1 cellular context compared by ENCODE assay signal in the genomic region with DNA sequence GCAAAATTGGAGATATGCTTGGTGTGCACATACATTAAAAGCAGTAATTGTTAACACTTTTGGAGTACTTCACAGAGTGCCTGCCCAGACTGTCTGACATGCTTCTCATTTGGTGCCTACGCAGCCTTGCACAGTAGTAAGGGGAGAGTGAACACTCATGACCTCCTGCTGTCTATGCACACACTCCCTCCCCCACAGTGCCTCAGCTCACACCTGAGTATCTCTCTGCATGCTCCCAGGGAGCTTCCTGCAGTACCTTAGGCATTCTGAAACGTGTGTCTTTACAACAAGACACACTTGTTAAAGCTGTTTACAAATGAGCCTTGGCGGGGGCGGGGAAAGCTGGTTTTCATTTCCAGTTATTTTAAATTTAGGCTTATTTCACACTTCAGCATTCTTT.
TF ChIP-seq lines count a peak whose summit lies in the region.

No MANE protein-coding gene starts in this region.

TF ChIP-seq in GM23338, 12 proteins besides CTCF, POLR2A, EP300 and RAD21 (continued from another document):
- TF ChIP-seq, protein P1, sequence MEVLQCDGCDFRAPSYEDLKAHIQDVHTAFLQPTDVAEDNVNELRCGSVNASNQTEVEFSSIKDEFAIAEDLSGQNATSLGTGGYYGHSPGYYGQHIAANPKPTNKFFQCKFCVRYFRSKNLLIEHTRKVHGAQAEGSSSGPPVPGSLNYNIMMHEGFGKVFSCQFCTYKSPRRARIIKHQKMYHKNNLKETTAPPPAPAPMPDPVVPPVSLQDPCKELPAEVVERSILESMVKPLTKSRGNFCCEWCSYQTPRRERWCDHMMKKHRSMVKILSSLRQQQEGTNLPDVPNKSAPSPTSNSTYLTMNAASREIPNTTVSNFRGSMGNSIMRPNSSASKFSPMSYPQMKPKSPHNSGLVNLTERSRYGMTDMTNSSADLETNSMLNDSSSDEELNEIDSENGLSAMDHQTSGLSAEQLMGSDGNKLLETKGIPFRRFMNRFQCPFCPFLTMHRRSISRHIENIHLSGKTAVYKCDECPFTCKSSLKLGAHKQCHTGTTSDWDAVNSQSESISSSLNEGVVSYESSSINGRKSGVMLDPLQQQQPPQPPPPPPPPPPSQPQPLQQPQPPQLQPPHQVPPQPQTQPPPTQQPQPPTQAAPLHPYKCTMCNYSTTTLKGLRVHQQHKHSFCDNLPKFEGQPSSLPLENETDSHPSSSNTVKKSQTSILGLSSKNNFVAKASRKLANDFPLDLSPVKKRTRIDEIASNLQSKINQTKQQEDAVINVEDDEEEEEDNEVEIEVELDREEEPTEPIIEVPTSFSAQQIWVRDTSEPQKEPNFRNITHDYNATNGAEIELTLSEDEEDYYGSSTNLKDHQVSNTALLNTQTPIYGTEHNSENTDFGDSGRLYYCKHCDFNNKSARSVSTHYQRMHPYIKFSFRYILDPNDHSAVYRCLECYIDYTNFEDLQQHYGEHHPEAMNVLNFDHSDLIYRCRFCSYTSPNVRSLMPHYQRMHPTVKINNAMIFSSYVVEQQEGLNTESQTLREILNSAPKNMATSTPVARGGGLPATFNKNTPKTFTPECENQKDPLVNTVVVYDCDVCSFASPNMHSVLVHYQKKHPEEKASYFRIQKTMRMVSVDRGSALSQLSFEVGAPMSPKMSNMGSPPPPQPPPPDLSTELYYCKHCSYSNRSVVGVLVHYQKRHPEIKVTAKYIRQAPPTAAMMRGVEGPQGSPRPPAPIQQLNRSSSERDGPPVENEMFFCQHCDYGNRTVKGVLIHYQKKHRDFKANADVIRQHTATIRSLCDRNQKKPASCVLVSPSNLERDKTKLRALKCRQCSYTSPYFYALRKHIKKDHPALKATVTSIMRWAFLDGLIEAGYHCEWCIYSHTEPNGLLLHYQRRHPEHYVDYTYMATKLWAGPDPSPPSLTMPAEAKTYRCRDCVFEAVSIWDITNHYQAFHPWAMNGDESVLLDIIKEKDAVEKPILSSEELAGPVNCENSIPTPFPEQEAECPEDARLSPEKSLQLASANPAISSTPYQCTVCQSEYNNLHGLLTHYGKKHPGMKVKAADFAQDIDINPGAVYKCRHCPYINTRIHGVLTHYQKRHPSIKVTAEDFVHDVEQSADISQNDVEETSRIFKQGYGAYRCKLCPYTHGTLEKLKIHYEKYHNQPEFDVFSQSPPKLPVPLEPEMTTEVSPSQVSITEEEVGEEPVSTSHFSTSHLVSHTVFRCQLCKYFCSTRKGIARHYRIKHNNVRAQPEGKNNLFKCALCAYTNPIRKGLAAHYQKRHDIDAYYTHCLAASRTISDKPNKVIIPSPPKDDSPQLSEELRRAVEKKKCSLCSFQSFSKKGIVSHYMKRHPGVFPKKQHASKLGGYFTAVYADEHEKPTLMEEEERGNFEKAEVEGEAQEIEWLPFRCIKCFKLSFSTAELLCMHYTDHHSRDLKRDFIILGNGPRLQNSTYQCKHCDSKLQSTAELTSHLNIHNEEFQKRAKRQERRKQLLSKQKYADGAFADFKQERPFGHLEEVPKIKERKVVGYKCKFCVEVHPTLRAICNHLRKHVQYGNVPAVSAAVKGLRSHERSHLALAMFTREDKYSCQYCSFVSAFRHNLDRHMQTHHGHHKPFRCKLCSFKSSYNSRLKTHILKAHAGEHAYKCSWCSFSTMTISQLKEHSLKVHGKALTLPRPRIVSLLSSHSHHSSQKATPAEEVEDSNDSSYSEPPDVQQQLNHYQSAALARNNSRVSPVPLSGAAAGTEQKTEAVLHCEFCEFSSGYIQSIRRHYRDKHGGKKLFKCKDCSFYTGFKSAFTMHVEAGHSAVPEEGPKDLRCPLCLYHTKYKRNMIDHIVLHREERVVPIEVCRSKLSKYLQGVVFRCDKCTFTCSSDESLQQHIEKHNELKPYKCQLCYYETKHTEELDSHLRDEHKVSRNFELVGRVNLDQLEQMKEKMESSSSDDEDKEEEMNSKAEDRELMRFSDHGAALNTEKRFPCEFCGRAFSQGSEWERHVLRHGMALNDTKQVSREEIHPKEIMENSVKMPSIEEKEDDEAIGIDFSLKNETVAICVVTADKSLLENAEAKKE (CRISPR knock-in tag; IDR thresholded peaks at IDR 0.05), result no peak
- TF ChIP-seq POLR2AphosphoS5 (IDR thresholded peaks at IDR 0.05; ENCODE audit: low read depth) (no peak), JUNB (IDR thresholded peaks at IDR 0.05; ENCODE audit: unreplicated experiment) (no peak), ZNF331 (CRISPR knock-in tag; IDR thresholded peaks at IDR 0.05; ENCODE audit: low read depth) (no peak), ZNF114 (CRISPR knock-in tag; IDR thresholded peaks at IDR 0.05) (no peak), STAT1 (IDR thresholded peaks at IDR 0.05; ENCODE audit: unreplicated experiment) (no peak), CREB1 (CRISPR knock-in tag; IDR thresholded peaks at IDR 0.05; ENCODE audit: low read depth) (no peak), EZH2phosphoT487 (IDR thresholded peaks at IDR 0.05; ENCODE audit: unreplicated experiment) (no peak), EZH2 (IDR thresholded peaks at IDR 0.05; ENCODE audit: low read depth, unreplicated experiment) (no peak)
- TF ChIP-seq, protein P2, sequence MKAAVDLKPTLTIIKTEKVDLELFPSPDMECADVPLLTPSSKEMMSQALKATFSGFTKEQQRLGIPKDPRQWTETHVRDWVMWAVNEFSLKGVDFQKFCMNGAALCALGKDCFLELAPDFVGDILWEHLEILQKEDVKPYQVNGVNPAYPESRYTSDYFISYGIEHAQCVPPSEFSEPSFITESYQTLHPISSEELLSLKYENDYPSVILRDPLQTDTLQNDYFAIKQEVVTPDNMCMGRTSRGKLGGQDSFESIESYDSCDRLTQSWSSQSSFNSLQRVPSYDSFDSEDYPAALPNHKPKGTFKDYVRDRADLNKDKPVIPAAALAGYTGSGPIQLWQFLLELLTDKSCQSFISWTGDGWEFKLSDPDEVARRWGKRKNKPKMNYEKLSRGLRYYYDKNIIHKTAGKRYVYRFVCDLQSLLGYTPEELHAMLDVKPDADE (IDR thresholded peaks at IDR 0.05), result no peak
